In the genomic region with DNA sequence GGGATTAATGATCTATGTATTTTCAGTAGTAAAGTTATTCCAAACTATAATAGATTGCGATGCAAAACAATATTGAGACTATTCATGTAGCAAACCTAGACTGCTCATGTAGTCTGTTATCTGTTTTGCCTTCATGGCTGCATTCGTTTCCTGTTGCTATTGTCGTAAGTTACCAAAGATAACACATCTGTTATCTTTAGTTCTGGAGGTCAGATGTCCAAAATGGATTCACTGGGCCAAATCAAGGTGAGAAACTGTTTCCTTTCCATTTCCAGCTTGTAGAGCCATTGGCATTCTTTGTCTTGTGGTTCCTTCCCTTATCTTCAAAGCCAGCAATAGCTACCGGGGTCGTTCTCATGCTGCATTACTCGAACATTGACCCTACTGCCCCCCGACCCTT, we compare ENCODE assay signal across 23 cellular contexts.
"Had no signal": no experiment of that assay in that cellular context is flagged by ENCODE, and none has a peak within 500 bp of the region (broad histone marks: within the 10 kb centered on the region; RNA-seq: fewer than 3 reads in every experiment).

No MANE protein-coding gene starts in this region.

- H3K4me2 ChIP-seq: smooth muscle cell had no signal

- DNase-seq: activated CD4-positive, alpha-beta T cell treated with anti-CD3 and anti-CD28 coated beads for 1 hour; activated gamma-delta T cell treated with Interleukin-2 at 50 U/mL for 16 hours; activated T-cell treated with anti-CD3 and anti-CD28 coated beads, Interleukin-2, amount 50 U/mL, for 1 hour; aorta; brain microvascular endothelial cell; kidney; left lung; mammary epithelial cell; mucosa of descending colon; naive B cell; occipital lobe; posterior cingulate gyrus; stimulated activated CD4-positive, alpha-beta T cell treated with anti-CD3 and anti-CD28 coated beads, Interleukin-2, amount 100 ng/mL, for 48 hours; stimulated activated CD8-positive, alpha-beta memory T cell treated with anti-CD3 and anti-CD28 coated beads, Interleukin-4, amount 100 ng/mL, for 48 hours; stimulated activated naive CD4-positive, alpha-beta T cell; T-helper 17 cell; testis had no signal

- H3K27me3 Mint-ChIP-seq: central memory CD8-positive, alpha-beta T cell; naive B cell; T-helper 17 cell had no signal

- H3K4me3 Mint-ChIP-seq: central memory CD8-positive, alpha-beta T cell; T-helper 17 cell had no signal

- H3K36me3 Mint-ChIP-seq: activated naive CD4-positive, alpha-beta T cell treated with anti-CD3 and anti-CD28 coated beads, Interleukin-2, amount 50 U/mL, for 72 hours; naive B cell had no signal

- H3K27me3 ChIP-seq: brain microvascular endothelial cell, left lung, testis had no signal

- H3K9me3 Mint-ChIP-seq: activated naive CD4-positive, alpha-beta T cell treated with anti-CD3 and anti-CD28 coated beads, Interleukin-2, amount 50 U/mL, for 72 hours; central memory CD8-positive, alpha-beta T cell; naive B cell had no signal

- FAIRE-seq: colon, kidney had no signal

- H3K9me3 ChIP-seq: left lung, mucosa of descending colon, testis had no signal

- ATAC-seq: activated naive CD4-positive, alpha-beta T cell treated with anti-CD3 and anti-CD28 coated beads, Interleukin-2, amount 50 U/mL, for 72 hours; left lung; mucosa of descending colon; sciatic nerve; T-helper 17 cell had no signal

- H3K27ac Mint-ChIP-seq: activated naive CD4-positive, alpha-beta T cell treated with anti-CD3 and anti-CD28 coated beads, Interleukin-2, amount 50 U/mL, for 72 hours; T-helper 17 cell had no signal

- H3K36me3 ChIP-seq: WERI-Rb-1 had no signal

- H3K4me3 ChIP-seq: left lung, mucosa of descending colon, smooth muscle cell, testis had no signal

- H3K27ac ChIP-seq: brain microvascular endothelial cell, left lung, testis, WERI-Rb-1 had no signal

- H3K4me1 Mint-ChIP-seq: central memory CD8-positive, alpha-beta T cell; naive B cell had no signal

- H3K4me1 ChIP-seq: testis had no signal
